Comparison of ENCODE assay signal across 30 cellular contexts in the genomic region with DNA sequence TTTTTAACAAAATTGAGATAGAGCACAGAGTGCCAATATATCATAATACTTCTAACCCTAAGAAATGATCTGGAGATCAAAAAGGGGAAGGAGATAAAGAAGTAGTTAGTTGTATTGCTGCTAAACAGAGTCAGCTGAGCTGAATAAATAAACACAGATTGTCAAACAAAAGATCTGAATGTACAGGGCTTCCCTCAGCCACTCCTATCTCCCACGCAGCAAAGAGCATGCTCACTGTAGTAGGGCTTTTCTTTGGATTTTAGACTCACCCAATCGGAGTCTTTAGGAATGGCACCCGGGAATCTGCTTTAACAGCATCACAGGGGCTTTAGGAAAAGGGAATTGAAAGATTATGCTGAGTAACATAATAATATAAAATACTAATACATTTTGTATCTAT.
"Had no signal": no experiment of that assay in that cellular context is flagged by ENCODE, and none has a peak within 500 bp of the region (broad histone marks: within the 10 kb centered on the region; RNA-seq: fewer than 3 reads in every experiment).

No MANE protein-coding gene starts in this region.

- H3K9me3 ChIP-seq: neutrophil, ovary, upper lobe of left lung had no signal

- H3K4me1 Mint-ChIP-seq: activated T-helper 17 cell treated with anti-CD3 and anti-CD28 coated beads, Interleukin-2, amount 50 U/mL, for 72 hours; immature natural killer cell had no signal

- H3K36me3 Mint-ChIP-seq: activated naive CD4-positive, alpha-beta T cell treated with anti-CD3 and anti-CD28 coated beads, Interleukin-2, amount 50 U/mL, for 72 hours; immature natural killer cell; natural killer cell treated with Interleukin-12 subunit alpha and Interleukin-12 subunit beta and Interleukin-15 and Interleukin-18, amount 100 ng/mL, for 72 hours had no signal

- H3K4me3 ChIP-seq: adrenal gland, ascending aorta, dorsolateral prefrontal cortex, ovary, psoas muscle, upper lobe of left lung had no signal

- H3K4me1 ChIP-seq: adrenal gland, ascending aorta, psoas muscle, upper lobe of left lung had no signal

- H3K27me3 Mint-ChIP-seq: activated T-cell treated with anti-CD3 and anti-CD28 coated beads, Interleukin-2, amount 50 U/mL, for 24 hours; natural killer cell treated with Interleukin-12 subunit alpha and Interleukin-12 subunit beta and Interleukin-15 and Interleukin-18, amount 100 ng/mL, for 72 hours had no signal

- DNase-seq: activated CD4-positive, alpha-beta T cell treated with anti-CD3 and anti-CD28 coated beads for 1 hour; activated CD4-positive, alpha-beta T cell treated with anti-CD3 and anti-CD28 coated beads, Interleukin-2, amount 50 U/mL, for 4 hours; activated CD8-positive, alpha-beta memory T cell treated with anti-CD3 and anti-CD28 coated beads for 24 hours; activated CD8-positive, alpha-beta memory T cell treated with anti-CD3 and anti-CD28 coated beads, Interleukin-2, amount 50 U/mL, for 4 hours; activated T-cell treated with anti-CD3 and anti-CD28 coated beads, Interleukin-2, amount 50 U/mL, for 24 hours; adrenal gland; brain microvascular endothelial cell; caudate nucleus; dorsolateral prefrontal cortex; effector memory CD8-positive, alpha-beta T cell; foreskin melanocyte; immature natural killer cell; kidney glomerular epithelial cell; left ventricle myocardium superior; mammary epithelial cell; midbrain; ovary; psoas muscle; right cardiac atrium; stimulated activated CD4-positive, alpha-beta T cell treated with anti-CD3 and anti-CD28 coated beads, Interleukin-12 subunit alpha, Interleukin-12 subunit beta, amount 100 ng/mL, for 4 hours; stimulated activated CD4-positive, alpha-beta T cell treated with anti-CD3 and anti-CD28 coated beads, Interleukin-4, amount 100 ng/mL, for 4 hours; stimulated activated naive CD8-positive, alpha-beta T cell treated with anti-CD3 and anti-CD28 coated beads, Interleukin-15, Interleukin-2, amounts not matched to agents 100 U/mL and 50 U/mL, for 24 hours; upper lobe of left lung had no signal

- H3K9me3 Mint-ChIP-seq: activated naive CD4-positive, alpha-beta T cell treated with anti-CD3 and anti-CD28 coated beads, Interleukin-2, amount 50 U/mL, for 72 hours; activated T-cell treated with anti-CD3 and anti-CD28 coated beads, Interleukin-2, amount 50 U/mL, for 24 hours; activated T-helper 17 cell treated with anti-CD3 and anti-CD28 coated beads, Interleukin-2, amount 50 U/mL, for 72 hours; effector memory CD8-positive, alpha-beta T cell; T-helper 2 cell treated with Interferon-gamma antibody and Interleukin-4, amounts not matched to agents 5 μg/mL and 100 μg/mL, for 36 hours had no signal

- H3K27ac ChIP-seq: adrenal gland, ascending aorta, brain microvascular endothelial cell, dorsolateral prefrontal cortex, neutrophil, ovary, psoas muscle, upper lobe of left lung had no signal

- H3K27ac Mint-ChIP-seq: activated naive CD4-positive, alpha-beta T cell treated with anti-CD3 and anti-CD28 coated beads, Interleukin-2, amount 50 U/mL, for 72 hours; activated T-cell treated with anti-CD3 and anti-CD28 coated beads, Interleukin-2, amount 50 U/mL, for 24 hours; activated T-helper 17 cell treated with anti-CD3 and anti-CD28 coated beads, Interleukin-2, amount 50 U/mL, for 72 hours; effector memory CD8-positive, alpha-beta T cell; immature natural killer cell; natural killer cell treated with Interleukin-12 subunit alpha and Interleukin-12 subunit beta and Interleukin-15 and Interleukin-18, amount 100 ng/mL, for 72 hours; T-helper 2 cell treated with Interferon-gamma antibody and Interleukin-4, amounts not matched to agents 5 μg/mL and 100 μg/mL, for 36 hours had no signal

- H3K36me3 ChIP-seq: adrenal gland, ascending aorta, brain microvascular endothelial cell, neutrophil, ovary, upper lobe of left lung had no signal

- ATAC-seq: activated naive CD4-positive, alpha-beta T cell treated with anti-CD3 and anti-CD28 coated beads, Interleukin-2, amount 50 U/mL, for 72 hours; activated T-helper 17 cell treated with anti-CD3 and anti-CD28 coated beads, Interleukin-2, amount 50 U/mL, for 72 hours; effector memory CD8-positive, alpha-beta T cell; esophagus mucosa; left ventricle myocardium superior; natural killer cell treated with Interleukin-12 subunit alpha and Interleukin-12 subunit beta and Interleukin-15 and Interleukin-18, amount 100 ng/mL, for 72 hours; psoas muscle; right cardiac atrium; stimulated activated naive CD8-positive, alpha-beta T cell treated with anti-CD3 and anti-CD28 coated beads, Interleukin-15, Interleukin-2, amounts not matched to agents 100 U/mL and 50 U/mL, for 24 hours had no signal

- H3K4me3 Mint-ChIP-seq: activated T-cell treated with anti-CD3 and anti-CD28 coated beads, Interleukin-2, amount 50 U/mL, for 24 hours; activated T-helper 17 cell treated with anti-CD3 and anti-CD28 coated beads, Interleukin-2, amount 50 U/mL, for 72 hours; effector memory CD8-positive, alpha-beta T cell; immature natural killer cell; natural killer cell treated with Interleukin-12 subunit alpha and Interleukin-12 subunit beta and Interleukin-15 and Interleukin-18, amount 100 ng/mL, for 72 hours; T-helper 2 cell treated with Interferon-gamma antibody and Interleukin-4, amounts not matched to agents 5 μg/mL and 100 μg/mL, for 36 hours had no signal
